Comparison of ENCODE assay signal across 8 cellular contexts in the genomic region with DNA sequence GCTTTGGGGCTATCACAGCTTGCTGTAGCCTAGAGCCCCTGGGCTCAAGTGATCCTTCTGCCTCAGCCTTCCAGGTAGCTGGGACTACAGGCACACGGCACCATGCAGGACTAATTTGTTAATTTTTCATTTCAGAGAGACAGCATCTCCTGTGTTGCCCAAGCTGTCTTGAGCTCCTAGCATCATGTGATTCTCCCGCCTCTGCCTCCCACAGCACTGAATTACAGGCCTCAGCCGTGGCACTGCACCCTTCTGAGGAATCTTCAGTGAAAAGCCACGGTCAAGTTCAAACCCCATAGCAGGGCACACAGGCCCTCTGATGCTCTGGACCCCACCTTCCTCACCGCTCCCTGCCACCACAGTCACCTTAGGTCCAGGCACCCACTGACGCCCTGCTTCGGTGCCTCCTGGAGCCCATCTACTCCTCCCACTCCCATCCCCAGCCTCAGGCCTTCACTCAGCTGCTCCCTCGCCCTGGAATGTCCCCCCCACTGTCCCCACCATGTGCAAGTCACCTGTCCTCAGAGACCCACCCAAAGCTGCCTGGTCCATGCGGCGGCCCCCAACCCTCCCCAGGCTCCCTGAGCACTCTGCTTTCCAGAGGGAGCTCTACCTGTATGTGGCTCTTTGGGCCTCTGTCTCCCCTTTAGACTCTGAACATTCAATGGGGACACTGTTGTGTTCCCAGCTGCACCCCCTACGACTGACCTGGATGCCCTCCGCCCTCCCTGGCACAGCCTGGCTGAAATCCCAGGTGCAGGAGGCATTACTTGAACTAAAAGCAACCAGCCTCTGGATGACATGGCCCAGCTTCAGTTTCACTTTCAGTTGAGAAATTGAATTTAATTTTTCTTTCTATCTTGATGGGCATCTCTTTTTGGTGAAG. TPM values are rescaled to one million over a fixed set of nuclear protein-coding genes. Genes with fewer than 3 reads are reported as not detected.
A peak's percentile ranks its signal among the peaks of the same experiment; 100 is the strongest.
DNase-seq lines count a peak whose midpoint lies in the region; ATAC-seq and TF ChIP-seq lines count a peak whose summit lies in the region.

No MANE protein-coding gene starts in this region.

- DNase-seq in Daoy (ENCODE audit: low read depth) (peak; percentile 47), NCI-H226 (peak; percentile 11), dermis blood vessel endothelial cell (peak; percentile 41), retina (no peak)

- H3K27ac Mint-ChIP-seq in nephron, result peak overlapping the region; percentile 96 to 99 (median 96)

- H3K4me3 Mint-ChIP-seq in nephron, result peak overlapping the region; percentile 87 to 99 (median 96)

- ATAC-seq in GM19397 (IDR thresholded peaks at IDR 0.05; ENCODE audit: unreplicated experiment), result no peak
- no peak for ATAC-seq in HG03280 (IDR thresholded peaks at IDR 0.05; ENCODE audit: unreplicated experiment)
- ATAC-seq in GM21786 (IDR thresholded peaks at IDR 0.05; ENCODE audit: unreplicated experiment), result no peak

- H3K9me3 Mint-ChIP-seq in nephron, result peaks cover 9% of the 10 kb centered on the region

- H3K27me3 Mint-ChIP-seq in nephron (ENCODE audit: low read depth), result no peaks in the 10 kb centered on the region

- TF ChIP-seq CTCF in nephron (IDR thresholded peaks at IDR 0.05; ENCODE audit: unreplicated experiment in 3 of 3), result no peak

- H3K36me3 Mint-ChIP-seq in nephron (ENCODE audit: low read depth), result peaks cover 31% of the 10 kb centered on the region

- H3K4me1 Mint-ChIP-seq in nephron, result peaks cover 60% of the 10 kb centered on the region

RNA-seq across cellular contexts. Expression of a gene that starts 1.6 kb away (rescaled TPM):
- 43.7 and 51.4 TPM in 2 replicates for total RNA-seq in Daoy (2014; rRNA removed; shearing (Covaris generic))
- total RNA-seq in dermis blood vessel endothelial cell, result 57.7 and 67.7 TPM in 2 replicates

RNA-seq across cellular contexts. Expression of a gene that starts 15.2 kb away (rescaled TPM):
- 15.2 and 20.0 TPM in 2 replicates for total RNA-seq in Daoy (2014; rRNA removed; shearing (Covaris generic))
- total RNA-seq in dermis blood vessel endothelial cell, result 29.5 and 34.9 TPM in 2 replicates

RNA-seq across cellular contexts. Expression of a gene that starts 36.1 kb away (rescaled TPM):
- not detected in 2 replicates for total RNA-seq in Daoy (2014; rRNA removed; shearing (Covaris generic))
- 2.4 and 3.1 TPM in 2 replicates for total RNA-seq in dermis blood vessel endothelial cell
